ENCODE assay signal across 8 cellular contexts in genomic region chr20:20712474-20713243, GRCh38. TPM values are rescaled to one million over a fixed set of nuclear protein-coding genes. Genes with fewer than 3 reads are reported as not detected.
DNase-seq lines count a peak whose midpoint lies in the region; ATAC-seq and TF ChIP-seq lines count a peak whose summit lies in the region.

Gene RALGAPA2, minus strand, starts transcription at chr20:20712644. Its CDS starts 164 bp downstream, at chr20:20712480.

- peak within 1 kb of the TSS; percentile 55 for H3K27ac ChIP-seq in Panc1 (ENCODE audit: low read length)
- peak within 1 kb of the TSS; percentile 94 to 97 for H3K27ac ChIP-seq in esophagus (ENCODE audit: low read depth in 2 of 2, low read length in 1 of 2)

- ATAC-seq in GM21723 (IDR thresholded peaks at IDR 0.05; ENCODE audit: unreplicated experiment) (peak; percentile 96), Panc1 (peak; percentile 98)
- ATAC-seq in activated T-cell treated with anti-CD3 and anti-CD28 coated beads, Interleukin-2, amount 50 U/mL, for 4 hours, result peak; percentile 97

- H3K27me3 ChIP-seq in Panc1 (ENCODE audit: control insufficient read depth, insufficient read depth, low read length) (no peaks in the 10 kb centered on the region), esophagus (ENCODE audit: control insufficient read depth in 1 of 2, insufficient read depth in 2 of 2, low read length in 2 of 2) (no peaks in the 10 kb centered on the region), mucosa of stomach (ENCODE audit: control insufficient read depth, insufficient read depth, low read length) (no peaks in the 10 kb centered on the region)

- DNase-seq in DMS153 treated with DMSO at 0.1 percent for 48 hours (lab: John Stamatoyannopoulos, UW; ENCODE audit: unreplicated experiment) (peak; percentile 94), KG1 (lab: John Stamatoyannopoulos, UW) (peak; percentile 99), Panc1 (ENCODE audit: low read depth, low spot score) (peak; percentile 90)
- DNase-seq in activated T-cell treated with anti-CD3 and anti-CD28 coated beads, Interleukin-2, amount 50 U/mL, for 4 hours, result peak; percentile 93
- peak; percentile 86 to 89 for DNase-seq in stimulated activated CD8-positive, alpha-beta memory T cell treated with anti-CD3 and anti-CD28 coated beads, Interleukin-7, amount 100 ng/mL, for 1 hour (ENCODE audit: low read depth in 2 of 2)

- intact Hi-C loops in Panc1 (cut with micrococcal nuclease; ENCODE audit: unreplicated experiment), result no loop called here

- peak within 1 kb of the TSS; percentile 90 for H3K4me3 Mint-ChIP-seq in activated T-cell treated with anti-CD3 and anti-CD28 coated beads, Interleukin-2, amount 50 U/mL, for 4 hours

- BruUV-seq in Panc1 (replicated peaks; lab: Mats Ljungman, UMichigan), result no TSS peak

- peak within 1 kb of the TSS; percentile 72 for H3K4me3 ChIP-seq in Panc1 (ENCODE audit: low read depth in 2 of 2, low read length in 2 of 2)
- H3K4me3 ChIP-seq in esophagus (ENCODE audit: low read depth in 1 of 2, low read length in 2 of 2), result peak within 1 kb of the TSS; percentile 84 to 87
- H3K4me3 ChIP-seq in mucosa of stomach (ENCODE audit: low read length), result peak within 1 kb of the TSS; percentile 53

- H3K4me1 Mint-ChIP-seq in activated T-cell treated with anti-CD3 and anti-CD28 coated beads, Interleukin-2, amount 50 U/mL, for 4 hours (ENCODE audit: low read depth), result peaks cover 31% of the 10 kb centered on the region

- POLR2A ChIA-PET in Panc1 (lab: Charles Lee), result interaction anchor here (0.6 kb wide), 1 partner anchor 24 kb away, joined by 7 read pairs; no protein-coding TSS in a partner anchor

- peaks cover 2% of the 10 kb centered on the region for H3K27me3 Mint-ChIP-seq in activated T-cell treated with anti-CD3 and anti-CD28 coated beads, Interleukin-2, amount 50 U/mL, for 4 hours (ENCODE audit: low read depth)

- whole genome bisulfite sequencing in esophagus, 2 donors, result 0 to 1% methylated on average over 57 to 87 of the region's 87 CpGs

- H3K36me3 ChIP-seq in Panc1 (ENCODE audit: control insufficient read depth, insufficient read depth, low read length), result no peaks in the 10 kb centered on the region
- H3K36me3 ChIP-seq in esophagus (ENCODE audit: control insufficient read depth in 2 of 2, insufficient read depth in 2 of 2, low read length in 1 of 2), result no peaks in the 10 kb centered on the region
- H3K36me3 ChIP-seq in mucosa of stomach (ENCODE audit: control insufficient read depth, insufficient read depth, low read length), result no peaks in the 10 kb centered on the region

- H3K4me1 ChIP-seq in Panc1 (ENCODE audit: control insufficient read depth, insufficient read depth, low read length) (peaks cover 11% of the 10 kb centered on the region), esophagus (ENCODE audit: control insufficient read depth in 2 of 2, insufficient read depth in 2 of 2, low read length in 1 of 2) (peaks cover 2 to 3% of the 10 kb centered on the region in 2 donors), mucosa of stomach (ENCODE audit: control insufficient read depth, insufficient read depth, low read length) (peaks cover 7% of the 10 kb centered on the region)

- in situ Hi-C loops in Panc1 (cut with HindIII; ENCODE audit: low pct_unique_long_range_greater_than_20kb, low sequenced_read_pairs), result no loop called here

- H3K36me3 Mint-ChIP-seq in activated T-cell treated with anti-CD3 and anti-CD28 coated beads, Interleukin-2, amount 50 U/mL, for 4 hours (ENCODE audit: insufficient read depth), result no peaks in the 10 kb centered on the region

- TF ChIP-seq CTCF in Panc1 (IDR thresholded peaks at IDR 0.05), result no peak

- H3K9me3 Mint-ChIP-seq in activated T-cell treated with anti-CD3 and anti-CD28 coated beads, Interleukin-2, amount 50 U/mL, for 4 hours, result no peaks in the 10 kb centered on the region

- H3K9ac ChIP-seq in mucosa of stomach (ENCODE audit: low read length), result peak within 1 kb of the TSS; percentile 77

- CTCF ChIA-PET in Panc1 (lab: Charles Lee), result no interaction called here

- H3K9me3 ChIP-seq in Panc1 (ENCODE audit: control insufficient read depth, insufficient read depth, low read depth, low read length), result no peaks in the 10 kb centered on the region
- no peaks in the 10 kb centered on the region for H3K9me3 ChIP-seq in esophagus (ENCODE audit: control insufficient read depth in 2 of 2, insufficient read depth in 1 of 2, low read depth in 1 of 2, low read length in 1 of 2)
- H3K9me3 ChIP-seq in mucosa of stomach (ENCODE audit: control insufficient read depth, low read length), result no peaks in the 10 kb centered on the region

RNA-seq across cellular contexts. Expression of gene RALGAPA2, which starts in this region (rescaled TPM):
- 13.4 TPM for total RNA-seq in Panc1 (2021; ENCODE audit: unreplicated experiment)
- 8.7 TPM for polyA plus RNA-seq in Panc1 (2012; ENCODE audit: insufficient read length)
- total RNA-seq in activated T-cell treated with anti-CD3 and anti-CD28 coated beads, Interleukin-2, amount 50 U/mL, for 4 hours, result 1 to 10 TPM; 5.9 to 8.3 (median 7.2) TPM
- polyA plus RNA-seq in esophagus, result 1 to 10 TPM; 3.5 to 3.7 TPM

Comparison
In these comparisons a context has a peak if more than half of its experiments do, and no peak if none do; other contexts are left out.
1. Peak in every context shown above with its lines: DNase-seq, ATAC-seq, H3K4me3 ChIP-seq and H3K27ac ChIP-seq.